13 cellular contexts compared by ENCODE assay signal in the genomic region with DNA sequence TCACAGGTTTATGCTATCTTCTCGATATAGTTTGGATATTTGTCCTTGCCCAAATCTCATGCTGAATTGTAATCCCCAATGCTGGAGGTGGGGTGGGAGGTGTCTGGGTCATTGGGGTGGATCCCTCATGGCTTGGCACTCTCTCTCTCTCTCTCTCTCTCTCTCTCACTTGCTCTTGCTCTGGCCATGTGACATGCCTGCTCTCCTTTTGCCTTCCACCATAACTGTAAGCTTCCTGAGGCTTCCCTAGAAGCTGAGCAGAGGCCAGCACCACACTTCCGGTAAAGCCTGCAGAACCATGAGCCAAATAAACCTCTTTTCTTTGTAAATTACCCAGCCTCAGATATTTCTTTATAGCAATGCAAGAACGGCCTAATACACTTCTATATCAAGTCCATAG.
"Had no signal": no experiment of that assay in that cellular context is flagged by ENCODE, and none has a peak within 500 bp of the region (broad histone marks: within the 10 kb centered on the region; RNA-seq: fewer than 3 reads in every experiment).

No MANE protein-coding gene starts in this region.

- DNase-seq: esophagus squamous epithelium; foreskin melanocyte; hippocampal formation; left ventricle myocardium superior; naive thymus-derived CD4-positive, alpha-beta T cell; ovary; stimulated activated CD4-positive, alpha-beta T cell treated with anti-CD3 and anti-CD28 coated beads, Interleukin-12 subunit alpha, Interleukin-12 subunit beta, amount 100 ng/mL, for 4 hours; stimulated activated naive CD4-positive, alpha-beta T cell; trophoblast cell had no signal

- H3K27ac Mint-ChIP-seq: dendritic cell treated with granulocyte-macrophage colony-stimulating factor and Interleukin-4, amounts not matched to agents 40 ng/mL and 50 ng/mL, for 4 days had no signal

- H3K36me3 ChIP-seq: esophagus squamous epithelium, heart left ventricle, ovary, right atrium auricular region had no signal

- H3K4me3 Mint-ChIP-seq: dendritic cell treated with granulocyte-macrophage colony-stimulating factor and Interleukin-4, amounts not matched to agents 40 ng/mL and 50 ng/mL, for 4 days; naive thymus-derived CD4-positive, alpha-beta T cell; neural crest cell had no signal

- ATAC-seq: naive thymus-derived CD4-positive, alpha-beta T cell had no signal

- H3K27me3 ChIP-seq: esophagus squamous epithelium, heart left ventricle, ovary, right atrium auricular region had no signal

- H3K9me3 ChIP-seq: esophagus squamous epithelium, ovary, right atrium auricular region had no signal

- H3K4me1 ChIP-seq: esophagus squamous epithelium, right atrium auricular region had no signal

- H3K27me3 Mint-ChIP-seq: dendritic cell treated with granulocyte-macrophage colony-stimulating factor and Interleukin-4, amounts not matched to agents 40 ng/mL and 50 ng/mL, for 4 days; naive thymus-derived CD4-positive, alpha-beta T cell had no signal

- H3K27ac ChIP-seq: esophagus squamous epithelium, ovary, right atrium auricular region had no signal
